In the genomic region with DNA sequence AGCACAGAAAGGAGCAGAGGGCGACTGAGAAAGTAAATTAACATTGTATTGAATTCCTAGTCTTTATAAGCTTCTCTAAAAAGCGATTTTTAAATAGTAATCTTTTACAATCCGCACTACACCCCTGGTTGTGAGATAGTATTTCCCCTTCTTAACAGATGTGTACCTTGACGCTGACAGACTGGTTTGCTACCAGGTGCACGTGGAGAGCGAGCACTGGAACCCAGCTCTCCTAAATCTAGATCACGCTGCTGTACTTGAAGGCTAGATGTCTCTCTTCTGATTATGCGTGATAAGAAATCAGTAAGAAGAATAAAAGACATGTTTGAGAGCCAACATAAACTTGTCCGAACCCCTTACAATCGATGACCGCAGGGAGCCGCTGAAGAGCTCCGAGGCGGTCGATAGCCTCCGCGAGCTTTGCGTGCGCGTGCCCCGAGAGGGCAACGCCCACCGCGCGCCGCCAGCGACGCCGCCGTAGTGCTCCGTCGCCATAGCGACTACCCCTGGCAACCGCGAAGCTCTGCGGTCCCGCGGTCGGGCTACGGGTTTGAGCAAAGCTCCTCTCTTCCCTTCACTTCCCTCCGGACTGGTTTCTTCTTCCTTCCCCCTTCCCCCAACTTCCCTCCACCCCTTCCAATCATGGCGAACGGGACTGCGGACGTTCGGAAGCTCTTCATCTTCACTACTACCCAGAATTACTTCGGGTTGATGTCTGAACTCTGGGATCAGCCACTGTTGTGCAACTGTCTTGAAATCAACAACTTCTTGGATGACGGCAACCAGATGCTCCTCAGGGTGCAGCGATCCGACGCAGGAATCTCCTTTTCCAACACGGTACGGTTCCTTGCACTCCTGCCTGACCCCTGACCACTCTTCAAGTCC, we compare ENCODE assay signal across 1 cellular context.
TF ChIP-seq lines count a peak whose summit lies in the region.

A gene with protein sequence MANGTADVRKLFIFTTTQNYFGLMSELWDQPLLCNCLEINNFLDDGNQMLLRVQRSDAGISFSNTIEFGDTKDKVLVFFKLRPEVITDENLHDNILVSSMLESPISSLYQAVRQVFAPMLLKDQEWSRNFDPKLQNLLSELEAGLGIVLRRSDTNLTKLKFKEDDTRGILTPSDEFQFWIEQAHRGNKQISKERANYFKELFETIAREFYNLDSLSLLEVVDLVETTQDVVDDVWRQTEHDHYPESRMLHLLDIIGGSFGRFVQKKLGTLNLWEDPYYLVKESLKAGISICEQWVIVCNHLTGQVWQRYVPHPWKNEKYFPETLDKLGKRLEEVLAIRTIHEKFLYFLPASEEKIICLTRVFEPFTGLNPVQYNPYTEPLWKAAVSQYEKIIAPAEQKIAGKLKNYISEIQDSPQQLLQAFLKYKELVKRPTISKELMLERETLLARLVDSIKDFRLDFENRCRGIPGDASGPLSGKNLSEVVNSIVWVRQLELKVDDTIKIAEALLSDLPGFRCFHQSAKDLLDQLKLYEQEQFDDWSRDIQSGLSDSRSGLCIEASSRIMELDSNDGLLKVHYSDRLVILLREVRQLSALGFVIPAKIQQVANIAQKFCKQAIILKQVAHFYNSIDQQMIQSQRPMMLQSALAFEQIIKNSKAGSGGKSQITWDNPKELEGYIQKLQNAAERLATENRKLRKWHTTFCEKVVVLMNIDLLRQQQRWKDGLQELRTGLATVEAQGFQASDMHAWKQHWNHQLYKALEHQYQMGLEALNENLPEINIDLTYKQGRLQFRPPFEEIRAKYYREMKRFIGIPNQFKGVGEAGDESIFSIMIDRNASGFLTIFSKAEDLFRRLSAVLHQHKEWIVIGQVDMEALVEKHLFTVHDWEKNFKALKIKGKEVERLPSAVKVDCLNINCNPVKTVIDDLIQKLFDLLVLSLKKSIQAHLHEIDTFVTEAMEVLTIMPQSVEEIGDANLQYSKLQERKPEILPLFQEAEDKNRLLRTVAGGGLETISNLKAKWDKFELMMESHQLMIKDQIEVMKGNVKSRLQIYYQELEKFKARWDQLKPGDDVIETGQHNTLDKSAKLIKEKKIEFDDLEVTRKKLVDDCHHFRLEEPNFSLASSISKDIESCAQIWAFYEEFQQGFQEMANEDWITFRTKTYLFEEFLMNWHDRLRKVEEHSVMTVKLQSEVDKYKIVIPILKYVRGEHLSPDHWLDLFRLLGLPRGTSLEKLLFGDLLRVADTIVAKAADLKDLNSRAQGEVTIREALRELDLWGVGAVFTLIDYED (N-terminal part only) (plus strand): TSS at position 494 of the 885 bp plus-strand sequence. CDS start 149 bp downstream, at position 643.

TF ChIP-seq in HepG2, 621 proteins besides CTCF, POLR2A, EP300 and RAD21 (continued from another document and continues in another):
- TF ChIP-seq, protein P1, sequence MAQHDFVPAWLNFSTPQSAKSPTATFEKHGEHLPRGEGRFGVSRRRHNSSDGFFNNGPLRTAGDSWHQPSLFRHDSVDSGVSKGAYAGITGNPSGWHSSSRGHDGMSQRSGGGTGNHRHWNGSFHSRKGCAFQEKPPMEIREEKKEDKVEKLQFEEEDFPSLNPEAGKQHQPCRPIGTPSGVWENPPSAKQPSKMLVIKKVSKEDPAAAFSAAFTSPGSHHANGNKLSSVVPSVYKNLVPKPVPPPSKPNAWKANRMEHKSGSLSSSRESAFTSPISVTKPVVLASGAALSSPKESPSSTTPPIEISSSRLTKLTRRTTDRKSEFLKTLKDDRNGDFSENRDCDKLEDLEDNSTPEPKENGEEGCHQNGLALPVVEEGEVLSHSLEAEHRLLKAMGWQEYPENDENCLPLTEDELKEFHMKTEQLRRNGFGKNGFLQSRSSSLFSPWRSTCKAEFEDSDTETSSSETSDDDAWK (CRISPR knock-in tag; IDR thresholded peaks at IDR 0.05) = no peak
- TF ChIP-seq ERF (CRISPR knock-in tag; IDR thresholded peaks at IDR 0.05) = peak; percentile 90
- TF ChIP-seq RBM39 (IDR thresholded peaks at IDR 0.05; ENCODE audit: low read depth, low read length, poor library complexity, severe bottlenecking) = no peak
- TF ChIP-seq MXD4 (CRISPR knock-in tag; IDR thresholded peaks at IDR 0.05) = peak; percentile 93
- TF ChIP-seq ZNF101 (CRISPR knock-in tag; IDR thresholded peaks at IDR 0.05; ENCODE audit: borderline replicate concordance, low read depth) = no peak
- TF ChIP-seq KLF9 (CRISPR knock-in tag; IDR thresholded peaks at IDR 0.05; ENCODE audit: low read depth) = 0 out of 2 replicates have a peak, but pooled peaks have one; percentile 62
- TF ChIP-seq, protein P2, sequence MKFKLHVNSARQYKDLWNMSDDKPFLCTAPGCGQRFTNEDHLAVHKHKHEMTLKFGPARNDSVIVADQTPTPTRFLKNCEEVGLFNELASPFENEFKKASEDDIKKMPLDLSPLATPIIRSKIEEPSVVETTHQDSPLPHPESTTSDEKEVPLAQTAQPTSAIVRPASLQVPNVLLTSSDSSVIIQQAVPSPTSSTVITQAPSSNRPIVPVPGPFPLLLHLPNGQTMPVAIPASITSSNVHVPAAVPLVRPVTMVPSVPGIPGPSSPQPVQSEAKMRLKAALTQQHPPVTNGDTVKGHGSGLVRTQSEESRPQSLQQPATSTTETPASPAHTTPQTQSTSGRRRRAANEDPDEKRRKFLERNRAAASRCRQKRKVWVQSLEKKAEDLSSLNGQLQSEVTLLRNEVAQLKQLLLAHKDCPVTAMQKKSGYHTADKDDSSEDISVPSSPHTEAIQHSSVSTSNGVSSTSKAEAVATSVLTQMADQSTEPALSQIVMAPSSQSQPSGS (CRISPR knock-in tag; IDR thresholded peaks at IDR 0.05) = 0 out of 2 replicates have a peak, but pooled peaks have one; percentile 12
- no peak; the same call in 1 of the 2 replicates for TF ChIP-seq FOXJ3 (CRISPR knock-in tag; IDR thresholded peaks at IDR 0.05; ENCODE audit: borderline replicate concordance)
- TF ChIP-seq ZNF629 (CRISPR knock-in tag; conservative IDR thresholded peaks at IDR 0.05) = no peak
- TF ChIP-seq ZNF816 (CRISPR knock-in tag; IDR thresholded peaks at IDR 0.05; ENCODE audit: borderline replicate concordance) = no peak
- TF ChIP-seq ZNF7 (CRISPR knock-in tag; IDR thresholded peaks at IDR 0.05) = no peak
- TF ChIP-seq ZNF567 (CRISPR knock-in tag; IDR thresholded peaks at IDR 0.05; ENCODE audit: borderline replicate concordance) = no peak
- TF ChIP-seq HNRNPH1 (optimal IDR thresholded peaks at IDR 0.05; ENCODE audit: low read depth, low read length) = no peak
- no peak for TF ChIP-seq TAF1 (CRISPR knock-in tag; IDR thresholded peaks at IDR 0.05)
- TF ChIP-seq, protein P3, sequence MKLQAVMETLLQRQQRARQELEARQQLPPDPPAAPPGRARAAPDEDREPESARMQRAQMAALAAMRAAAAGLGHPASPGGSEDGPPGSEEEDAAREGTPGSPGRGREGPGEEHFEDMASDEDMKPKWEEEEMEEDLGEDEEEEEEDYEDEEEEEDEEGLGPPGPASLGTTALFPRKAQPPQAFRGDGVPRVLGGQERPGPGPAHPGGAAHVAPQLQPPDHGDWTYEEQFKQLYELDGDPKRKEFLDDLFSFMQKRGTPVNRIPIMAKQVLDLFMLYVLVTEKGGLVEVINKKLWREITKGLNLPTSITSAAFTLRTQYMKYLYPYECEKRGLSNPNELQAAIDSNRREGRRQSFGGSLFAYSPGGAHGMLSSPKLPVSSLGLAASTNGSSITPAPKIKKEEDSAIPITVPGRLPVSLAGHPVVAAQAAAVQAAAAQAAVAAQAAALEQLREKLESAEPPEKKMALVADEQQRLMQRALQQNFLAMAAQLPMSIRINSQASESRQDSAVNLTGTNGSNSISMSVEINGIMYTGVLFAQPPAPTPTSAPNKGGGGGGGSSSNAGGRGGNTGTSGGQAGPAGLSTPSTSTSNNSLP (IDR thresholded peaks at IDR 0.05; ENCODE audit: low read depth, low read length) = 0 out of 2 replicates have a peak, but pooled peaks have one; percentile 9
- 0 out of 2 replicates have a peak, but pooled peaks have one; percentile 65 for TF ChIP-seq RFXAP (CRISPR knock-in tag; IDR thresholded peaks at IDR 0.05; ENCODE audit: borderline replicate concordance)
- peak; percentile 61 for TF ChIP-seq HNRNPK (IDR thresholded peaks at IDR 0.05; ENCODE audit: low read depth, low read length, poor library complexity, severe bottlenecking)
- peak; percentile 1; the same call in 1 of the 2 replicates for TF ChIP-seq ATF7-NPFF (CRISPR knock-in tag; IDR thresholded peaks at IDR 0.05; ENCODE audit: low read depth)
- no peak for TF ChIP-seq ZNF550 (CRISPR knock-in tag; IDR thresholded peaks at IDR 0.05; ENCODE audit: borderline replicate concordance)
- TF ChIP-seq ZNF501 (CRISPR knock-in tag; IDR thresholded peaks at IDR 0.05) = no peak
- TF ChIP-seq NAIF1 (CRISPR knock-in tag; IDR thresholded peaks at IDR 0.05; ENCODE audit: borderline replicate concordance) = peak; percentile 54; the same call in 1 of the 2 replicates
- TF ChIP-seq HNRNPLL (IDR thresholded peaks at IDR 0.05; ENCODE audit: low read depth, low read length, poor library complexity, severe bottlenecking) = peak; percentile 92
- no peak for TF ChIP-seq ZNF17 (CRISPR knock-in tag; IDR thresholded peaks at IDR 0.05)
- TF ChIP-seq, protein P4, sequence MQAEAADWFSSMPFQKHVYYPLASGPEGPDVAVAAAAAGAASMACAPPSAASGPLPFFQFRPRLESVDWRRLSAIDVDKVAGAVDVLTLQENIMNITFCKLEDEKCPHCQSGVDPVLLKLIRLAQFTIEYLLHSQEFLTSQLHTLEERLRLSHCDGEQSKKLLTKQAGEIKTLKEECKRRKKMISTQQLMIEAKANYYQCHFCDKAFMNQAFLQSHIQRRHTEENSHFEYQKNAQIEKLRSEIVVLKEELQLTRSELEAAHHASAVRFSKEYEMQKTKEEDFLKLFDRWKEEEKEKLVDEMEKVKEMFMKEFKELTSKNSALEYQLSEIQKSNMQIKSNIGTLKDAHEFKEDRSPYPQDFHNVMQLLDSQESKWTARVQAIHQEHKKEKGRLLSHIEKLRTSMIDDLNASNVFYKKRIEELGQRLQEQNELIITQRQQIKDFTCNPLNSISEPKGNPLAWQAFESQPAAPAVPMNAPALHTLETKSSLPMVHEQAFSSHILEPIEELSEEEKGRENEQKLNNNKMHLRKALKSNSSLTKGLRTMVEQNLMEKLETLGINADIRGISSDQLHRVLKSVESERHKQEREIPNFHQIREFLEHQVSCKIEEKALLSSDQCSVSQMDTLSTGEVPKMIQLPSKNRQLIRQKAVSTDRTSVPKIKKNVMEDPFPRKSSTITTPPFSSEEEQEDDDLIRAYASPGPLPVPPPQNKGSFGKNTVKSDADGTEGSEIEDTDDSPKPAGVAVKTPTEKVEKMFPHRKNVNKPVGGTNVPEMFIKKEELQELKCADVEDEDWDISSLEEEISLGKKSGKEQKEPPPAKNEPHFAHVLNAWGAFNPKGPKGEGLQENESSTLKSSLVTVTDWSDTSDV (CRISPR knock-in tag; IDR thresholded peaks at IDR 0.05) = no peak
- peak; percentile 22 for TF ChIP-seq SKI (IDR thresholded peaks at IDR 0.05; ENCODE audit: partially characterized antibody)
- TF ChIP-seq, protein P5, sequence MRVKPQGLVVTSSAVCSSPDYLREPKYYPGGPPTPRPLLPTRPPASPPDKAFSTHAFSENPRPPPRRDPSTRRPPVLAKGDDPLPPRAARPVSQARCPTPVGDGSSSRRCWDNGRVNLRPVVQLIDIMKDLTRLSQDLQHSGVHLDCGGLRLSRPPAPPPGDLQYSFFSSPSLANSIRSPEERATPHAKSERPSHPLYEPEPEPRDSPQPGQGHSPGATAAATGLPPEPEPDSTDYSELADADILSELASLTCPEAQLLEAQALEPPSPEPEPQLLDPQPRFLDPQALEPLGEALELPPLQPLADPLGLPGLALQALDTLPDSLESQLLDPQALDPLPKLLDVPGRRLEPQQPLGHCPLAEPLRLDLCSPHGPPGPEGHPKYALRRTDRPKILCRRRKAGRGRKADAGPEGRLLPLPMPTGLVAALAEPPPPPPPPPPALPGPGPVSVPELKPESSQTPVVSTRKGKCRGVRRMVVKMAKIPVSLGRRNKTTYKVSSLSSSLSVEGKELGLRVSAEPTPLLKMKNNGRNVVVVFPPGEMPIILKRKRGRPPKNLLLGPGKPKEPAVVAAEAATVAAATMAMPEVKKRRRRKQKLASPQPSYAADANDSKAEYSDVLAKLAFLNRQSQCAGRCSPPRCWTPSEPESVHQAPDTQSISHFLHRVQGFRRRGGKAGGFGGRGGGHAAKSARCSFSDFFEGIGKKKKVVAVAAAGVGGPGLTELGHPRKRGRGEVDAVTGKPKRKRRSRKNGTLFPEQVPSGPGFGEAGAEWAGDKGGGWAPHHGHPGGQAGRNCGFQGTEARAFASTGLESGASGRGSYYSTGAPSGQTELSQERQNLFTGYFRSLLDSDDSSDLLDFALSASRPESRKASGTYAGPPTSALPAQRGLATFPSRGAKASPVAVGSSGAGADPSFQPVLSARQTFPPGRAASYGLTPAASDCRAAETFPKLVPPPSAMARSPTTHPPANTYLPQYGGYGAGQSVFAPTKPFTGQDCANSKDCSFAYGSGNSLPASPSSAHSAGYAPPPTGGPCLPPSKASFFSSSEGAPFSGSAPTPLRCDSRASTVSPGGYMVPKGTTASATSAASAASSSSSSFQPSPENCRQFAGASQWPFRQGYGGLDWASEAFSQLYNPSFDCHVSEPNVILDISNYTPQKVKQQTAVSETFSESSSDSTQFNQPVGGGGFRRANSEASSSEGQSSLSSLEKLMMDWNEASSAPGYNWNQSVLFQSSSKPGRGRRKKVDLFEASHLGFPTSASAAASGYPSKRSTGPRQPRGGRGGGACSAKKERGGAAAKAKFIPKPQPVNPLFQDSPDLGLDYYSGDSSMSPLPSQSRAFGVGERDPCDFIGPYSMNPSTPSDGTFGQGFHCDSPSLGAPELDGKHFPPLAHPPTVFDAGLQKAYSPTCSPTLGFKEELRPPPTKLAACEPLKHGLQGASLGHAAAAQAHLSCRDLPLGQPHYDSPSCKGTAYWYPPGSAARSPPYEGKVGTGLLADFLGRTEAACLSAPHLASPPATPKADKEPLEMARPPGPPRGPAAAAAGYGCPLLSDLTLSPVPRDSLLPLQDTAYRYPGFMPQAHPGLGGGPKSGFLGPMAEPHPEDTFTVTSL (CRISPR knock-in tag; IDR thresholded peaks at IDR 0.05; ENCODE audit: borderline replicate concordance) = no peak
- no peak for TF ChIP-seq ZNF737 (CRISPR knock-in tag; IDR thresholded peaks at IDR 0.05; ENCODE audit: borderline replicate concordance)
- no peak for TF ChIP-seq SNRNP70 (IDR thresholded peaks at IDR 0.05; ENCODE audit: low read depth, low read length)
- TF ChIP-seq, protein P6, sequence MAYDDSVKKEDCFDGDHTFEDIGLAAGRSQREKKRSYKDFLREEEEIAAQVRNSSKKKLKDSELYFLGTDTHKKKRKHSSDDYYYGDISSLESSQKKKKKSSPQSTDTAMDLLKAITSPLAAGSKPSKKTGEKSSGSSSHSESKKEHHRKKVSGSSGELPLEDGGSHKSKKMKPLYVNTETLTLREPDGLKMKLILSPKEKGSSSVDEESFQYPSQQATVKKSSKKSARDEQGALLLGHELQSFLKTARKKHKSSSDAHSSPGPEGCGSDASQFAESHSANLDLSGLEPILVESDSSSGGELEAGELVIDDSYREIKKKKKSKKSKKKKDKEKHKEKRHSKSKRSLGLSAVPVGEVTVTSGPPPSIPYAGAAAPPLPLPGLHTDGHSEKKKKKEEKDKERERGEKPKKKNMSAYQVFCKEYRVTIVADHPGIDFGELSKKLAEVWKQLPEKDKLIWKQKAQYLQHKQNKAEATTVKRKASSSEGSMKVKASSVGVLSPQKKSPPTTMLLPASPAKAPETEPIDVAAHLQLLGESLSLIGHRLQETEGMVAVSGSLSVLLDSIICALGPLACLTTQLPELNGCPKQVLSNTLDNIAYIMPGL (CRISPR knock-in tag; IDR thresholded peaks at IDR 0.05; ENCODE audit: borderline replicate concordance in 1 of 2, low read depth in 1 of 2) = peak; percentile 63 to 74; a peak in 3 of 4 replicates
- TF ChIP-seq, protein P7, sequence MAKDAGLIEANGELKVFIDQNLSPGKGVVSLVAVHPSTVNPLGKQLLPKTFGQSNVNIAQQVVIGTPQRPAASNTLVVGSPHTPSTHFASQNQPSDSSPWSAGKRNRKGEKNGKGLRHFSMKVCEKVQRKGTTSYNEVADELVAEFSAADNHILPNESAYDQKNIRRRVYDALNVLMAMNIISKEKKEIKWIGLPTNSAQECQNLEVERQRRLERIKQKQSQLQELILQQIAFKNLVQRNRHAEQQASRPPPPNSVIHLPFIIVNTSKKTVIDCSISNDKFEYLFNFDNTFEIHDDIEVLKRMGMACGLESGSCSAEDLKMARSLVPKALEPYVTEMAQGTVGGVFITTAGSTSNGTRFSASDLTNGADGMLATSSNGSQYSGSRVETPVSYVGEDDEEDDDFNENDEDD (CRISPR knock-in tag; IDR thresholded peaks at IDR 0.05; ENCODE audit: borderline replicate concordance) = peak; percentile 81
